ENCODE assay signal across 24 cellular contexts in the genomic region with DNA sequence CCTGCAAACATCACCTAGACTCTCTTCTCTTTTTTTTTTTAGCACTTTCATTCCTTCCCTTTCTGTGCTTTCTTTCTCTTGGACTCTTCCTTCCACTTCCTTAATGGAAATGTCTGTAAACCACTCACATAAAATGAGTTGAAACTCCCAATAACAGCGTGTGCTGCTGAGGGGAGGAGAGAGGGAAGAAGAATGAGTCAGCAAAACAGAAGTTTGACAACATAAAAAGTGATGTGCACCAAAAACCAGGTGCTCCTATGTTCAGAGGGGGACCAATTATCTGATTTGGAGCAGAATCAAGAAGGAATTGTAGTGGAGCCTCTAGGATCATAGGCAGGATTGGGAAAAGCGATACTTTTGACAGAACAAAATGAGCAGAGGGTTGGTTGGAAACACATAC.
"Had no signal": no experiment of that assay in that cellular context is flagged by ENCODE, and none has a peak within 500 bp of the region (broad histone marks: within the 10 kb centered on the region; RNA-seq: fewer than 3 reads in every experiment).

No MANE protein-coding gene starts in this region.

- ATAC-seq: activated T-cell treated with anti-CD3 and anti-CD28 coated beads, Interleukin-2, amount 50 U/mL, for 72 hours; heart right ventricle; left lobe of liver; naive thymus-derived CD8-positive, alpha-beta T cell; psoas muscle; right cardiac atrium; T-helper 17 cell had no signal

- H3K36me3 Mint-ChIP-seq: activated naive CD8-positive, alpha-beta T cell treated with anti-CD3 and anti-CD28 coated beads, Interleukin-2, amount 10 ng/mL, durations not matched to agents 7 days and 5 days; naive thymus-derived CD8-positive, alpha-beta T cell; neural progenitor cell had no signal

- H3K27ac Mint-ChIP-seq: activated CD4-positive, alpha-beta memory T cell treated with anti-CD3 and anti-CD28 coated beads, Interleukin-2, amount 10 ng/mL, durations not matched to agents 7 days and 5 days; activated naive CD4-positive, alpha-beta T cell treated with anti-CD3 and anti-CD28 coated beads for 36 hours; activated naive CD8-positive, alpha-beta T cell treated with anti-CD3 and anti-CD28 coated beads, Interleukin-2, amount 10 ng/mL, durations not matched to agents 7 days and 5 days; activated T-cell treated with anti-CD3 and anti-CD28 coated beads, Interleukin-2, amount 50 U/mL, for 72 hours; naive thymus-derived CD8-positive, alpha-beta T cell; neural progenitor cell; stimulated activated naive CD8-positive, alpha-beta T cell treated with anti-CD3 and anti-CD28 coated beads, Interleukin-15, Interleukin-2, amounts not matched to agents 100 ng/mL and 50 ng/mL, for 24 hours; T-helper 17 cell had no signal

- H3K4me2 ChIP-seq: neural progenitor cell had no signal

- H3K27me3 ChIP-seq: esophagus squamous epithelium, heart right ventricle, neural progenitor cell, tibial artery had no signal

- H3K36me3 ChIP-seq: esophagus squamous epithelium, heart right ventricle, neural progenitor cell, tibial artery had no signal

- H3K4me1 Mint-ChIP-seq: activated CD4-positive, alpha-beta memory T cell treated with anti-CD3 and anti-CD28 coated beads, Interleukin-2, amount 10 ng/mL, durations not matched to agents 7 days and 5 days; activated naive CD8-positive, alpha-beta T cell treated with anti-CD3 and anti-CD28 coated beads, Interleukin-2, amount 10 ng/mL, durations not matched to agents 7 days and 5 days; naive thymus-derived CD8-positive, alpha-beta T cell; neural progenitor cell; T-helper 17 cell had no signal

- H3K9me3 ChIP-seq: esophagus squamous epithelium, heart right ventricle, psoas muscle, tibial artery had no signal

- H3K27ac ChIP-seq: coronary artery, esophagus squamous epithelium, heart right ventricle, neural progenitor cell, psoas muscle, tibial artery had no signal

- DNase-seq: activated CD4-positive, alpha-beta memory T cell treated with anti-CD3 and anti-CD28 coated beads, Interleukin-2, amount 10 ng/mL, durations not matched to agents 7 days and 5 days; activated CD4-positive, alpha-beta T cell treated with anti-CD3 and anti-CD28 coated beads for 4 hours; activated CD4-positive, CD25-positive, alpha-beta regulatory T cell; activated effector memory CD4-positive, alpha-beta T cell treated with Interleukin-2 at 50 U/mL for 16 hours; activated naive CD4-positive, alpha-beta T cell treated with anti-CD3 and anti-CD28 coated beads for 36 hours; activated naive CD8-positive, alpha-beta T cell treated with anti-CD3 and anti-CD28 coated beads, Interleukin-2, amount 10 ng/mL, durations not matched to agents 7 days and 5 days; activated T-cell treated with anti-CD3 and anti-CD28 coated beads, Interleukin-2, amount 50 U/mL, for 72 hours; amygdala; cerebellar nuclear complex; esophagus squamous epithelium; heart right ventricle; kidney; naive thymus-derived CD8-positive, alpha-beta T cell; psoas muscle; right cardiac atrium; stimulated activated CD4-positive, alpha-beta T cell treated with anti-CD3 and anti-CD28 coated beads, Interleukin-1b, Interleukin-23, amount 100 ng/mL, for 48 hours; substantia nigra; T-helper 17 cell; tibial artery had no signal

- H3K4me1 ChIP-seq: esophagus squamous epithelium, heart right ventricle, neural progenitor cell, psoas muscle, tibial artery had no signal

- H3K27me3 Mint-ChIP-seq: activated CD4-positive, alpha-beta memory T cell treated with anti-CD3 and anti-CD28 coated beads, Interleukin-2, amount 10 ng/mL, durations not matched to agents 7 days and 5 days; activated naive CD8-positive, alpha-beta T cell treated with anti-CD3 and anti-CD28 coated beads, Interleukin-2, amount 10 ng/mL, durations not matched to agents 7 days and 5 days; naive thymus-derived CD8-positive, alpha-beta T cell; stimulated activated naive CD8-positive, alpha-beta T cell treated with anti-CD3 and anti-CD28 coated beads, Interleukin-15, Interleukin-2, amounts not matched to agents 100 ng/mL and 50 ng/mL, for 24 hours; T-helper 17 cell had no signal

- H3K9ac ChIP-seq: neural progenitor cell had no signal

- H3K4me3 Mint-ChIP-seq: activated CD4-positive, alpha-beta memory T cell treated with anti-CD3 and anti-CD28 coated beads, Interleukin-2, amount 10 ng/mL, durations not matched to agents 7 days and 5 days; activated naive CD4-positive, alpha-beta T cell treated with anti-CD3 and anti-CD28 coated beads for 36 hours; activated naive CD8-positive, alpha-beta T cell treated with anti-CD3 and anti-CD28 coated beads, Interleukin-2, amount 10 ng/mL, durations not matched to agents 7 days and 5 days; activated T-cell treated with anti-CD3 and anti-CD28 coated beads, Interleukin-2, amount 50 U/mL, for 72 hours; naive thymus-derived CD8-positive, alpha-beta T cell; neural progenitor cell; stimulated activated naive CD8-positive, alpha-beta T cell treated with anti-CD3 and anti-CD28 coated beads, Interleukin-15, Interleukin-2, amounts not matched to agents 100 ng/mL and 50 ng/mL, for 24 hours; T-helper 17 cell had no signal

- H3K4me3 ChIP-seq: coronary artery, esophagus squamous epithelium, heart right ventricle, lung, neural progenitor cell, psoas muscle, tibial artery had no signal

- FAIRE-seq: kidney had no signal

- H2AFZ ChIP-seq: neural progenitor cell had no signal
